Comparison of ENCODE assay signal across 22 cellular contexts in the genomic region with DNA sequence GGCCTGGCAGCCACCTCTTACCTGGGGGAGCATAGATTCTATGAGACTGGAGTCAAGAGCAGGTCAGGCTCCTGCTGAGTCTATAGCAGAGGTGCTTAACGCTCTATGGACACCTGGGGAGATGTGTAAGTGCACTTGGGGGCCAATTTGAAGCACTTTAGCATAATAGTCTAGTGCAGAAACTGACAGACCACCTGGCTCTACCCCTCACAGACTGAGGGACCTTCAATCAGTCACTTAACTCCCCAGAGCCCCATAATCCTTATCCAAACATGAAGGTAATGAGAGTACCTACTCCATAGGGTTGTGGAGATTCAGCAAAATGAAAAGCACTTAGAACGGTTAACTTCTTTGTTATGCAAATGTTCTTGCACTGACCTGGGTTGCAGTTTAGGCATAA.
DNase-seq lines count a peak whose midpoint lies in the region; ATAC-seq and TF ChIP-seq lines count a peak whose summit lies in the region.
"Had no signal": no experiment of that assay in that cellular context is flagged by ENCODE, and none has a peak within 500 bp of the region (broad histone marks: within the 10 kb centered on the region; RNA-seq: fewer than 3 reads in every experiment).

No MANE protein-coding gene starts in this region.

- H3K36me3 Mint-ChIP-seq in T-helper 17 cell (ENCODE audit: low read depth), result no peaks in the 10 kb centered on the region
- H3K36me3 Mint-ChIP-seq in activated CD4-positive, alpha-beta memory T cell treated with anti-CD3 and anti-CD28 coated beads, Interleukin-2, amount 10 ng/mL, durations not matched to agents 7 days and 5 days (ENCODE audit: low read depth), result no peaks in the 10 kb centered on the region

- no peak overlapping the region for H3K4me3 Mint-ChIP-seq in T-helper 17 cell
- H3K4me3 Mint-ChIP-seq in activated CD4-positive, alpha-beta memory T cell treated with anti-CD3 and anti-CD28 coated beads, Interleukin-2, amount 10 ng/mL, durations not matched to agents 7 days and 5 days, result no peak overlapping the region
- H3K4me3 Mint-ChIP-seq: activated T-helper 1 cell treated with anti-CD3 and anti-CD28 coated beads, Interleukin-12 subunit alpha, Interleukin-12 subunit beta, Interleukin-2, Interleukin-4 antibody, amounts not matched to agents 30 ng/mL and 10 ng/mL and 1 ng/mL, durations not matched to agents 14 hours and 24 hours and 36 hours; effector memory CD8-positive, alpha-beta T cell had no signal

- H3K27me3 ChIP-seq in mesenchymal stem cell (ENCODE audit: control insufficient read depth in 1 of 2, insufficient read depth in 1 of 2, low read length in 2 of 2) (peaks cover 0 to 5% of the 10 kb centered on the region in 2 experiments), left lung (no peaks in the 10 kb centered on the region)
- H3K27me3 ChIP-seq: breast epithelium, colonic mucosa, foreskin keratinocyte, neutrophil had no signal

- H4K91ac ChIP-seq in mesenchymal stem cell (ENCODE audit: low read length), result no peak overlapping the region

- no peaks in the 10 kb centered on the region for H3K79me1 ChIP-seq in mesenchymal stem cell (replicated peaks; ENCODE audit: low read length, poor library complexity, severe bottlenecking)

- H3K18ac ChIP-seq in mesenchymal stem cell (ENCODE audit: low read depth in 1 of 2, low read length in 2 of 2), result no peak overlapping the region

- no peak overlapping the region for H2AK5ac ChIP-seq in mesenchymal stem cell (ENCODE audit: low read length, severe bottlenecking)

- peak; percentile 64 for DNase-seq in NCI-H2171 treated with DMSO at 0.1 percent for 48 hours (lab: John Stamatoyannopoulos, UW)
- DNase-seq in NCI-H2171 (lab: John Stamatoyannopoulos, UW), result no peak
- DNase-seq in NCI-H1092 treated with DMSO at 0.1 percent for 48 hours (lab: John Stamatoyannopoulos, UW), result peak; percentile 8
- peak; percentile 75 for DNase-seq in NCI-H2107 (lab: John Stamatoyannopoulos, UW)
- no peak for DNase-seq in T-helper 17 cell
- no peak for DNase-seq in activated CD4-positive, alpha-beta memory T cell treated with anti-CD3 and anti-CD28 coated beads, Interleukin-2, amount 10 ng/mL, durations not matched to agents 7 days and 5 days
- DNase-seq in mesenchymal stem cell, result no peak
- no peak for DNase-seq in left lung
- DNase-seq: activated CD4-positive, alpha-beta T cell treated with anti-CD3 and anti-CD28 coated beads for 4 hours; activated naive CD4-positive, alpha-beta T cell treated with anti-CD3 and anti-CD28 coated beads, Interleukin-2, amount 50 U/mL, for 16 hours; amygdala; colonic mucosa; effector memory CD8-positive, alpha-beta T cell; foreskin keratinocyte; H7; Karpas-422; mesendoderm; SK-N-SH had no signal

- CTCF ChIA-PET in activated CD4-positive, alpha-beta memory T cell treated with anti-CD3 and anti-CD28 coated beads, Interleukin-2, amount 10 ng/mL, durations not matched to agents 7 days and 5 days (lab: Charles Lee), result no interaction called here

- ATAC-seq in T-helper 17 cell (no peak), left lung (no peak)
- ATAC-seq: effector memory CD8-positive, alpha-beta T cell; foreskin keratinocyte; GM12878 had no signal

- H3K27ac ChIP-seq in mesenchymal stem cell (ENCODE audit: low read length, poor library complexity, severe bottlenecking), result no peak overlapping the region
- no peak overlapping the region for H3K27ac ChIP-seq in left lung
- H3K27ac ChIP-seq: breast epithelium, colonic mucosa, foreskin keratinocyte, neutrophil had no signal

- no peak overlapping the region for H3K23ac ChIP-seq in mesenchymal stem cell (ENCODE audit: low read length in 2 of 2)

- peaks cover 24% of the 10 kb centered on the region for H3K4me1 Mint-ChIP-seq in T-helper 17 cell
- peaks cover 39% of the 10 kb centered on the region for H3K4me1 Mint-ChIP-seq in activated CD4-positive, alpha-beta memory T cell treated with anti-CD3 and anti-CD28 coated beads, Interleukin-2, amount 10 ng/mL, durations not matched to agents 7 days and 5 days

- H3K4ac ChIP-seq in mesenchymal stem cell (ENCODE audit: low read depth in 1 of 2, low read length in 2 of 2), result no peak overlapping the region

- POLR2A ChIA-PET in activated CD4-positive, alpha-beta memory T cell treated with anti-CD3 and anti-CD28 coated beads, Interleukin-2, amount 10 ng/mL, durations not matched to agents 7 days and 5 days (lab: Charles Lee), result no interaction called here

- H3K4me1 ChIP-seq in mesenchymal stem cell (ENCODE audit: control insufficient read depth, insufficient read depth, low read depth, low read length) (peaks cover 6% of the 10 kb centered on the region), left lung (no peaks in the 10 kb centered on the region)
- H3K4me1 ChIP-seq: breast epithelium, colonic mucosa, foreskin keratinocyte had no signal

- no peak overlapping the region for H3K4me3 ChIP-seq in mesenchymal stem cell (ENCODE audit: insufficient read depth in 1 of 2, low read depth in 1 of 2, low read length in 2 of 2)
- no peak overlapping the region for H3K4me3 ChIP-seq in left lung
- H3K4me3 ChIP-seq: breast epithelium, colonic mucosa, GM12878 had no signal

- H3K27ac Mint-ChIP-seq in T-helper 17 cell, result peak overlapping the region; percentile 8
- H3K27ac Mint-ChIP-seq in activated CD4-positive, alpha-beta memory T cell treated with anti-CD3 and anti-CD28 coated beads, Interleukin-2, amount 10 ng/mL, durations not matched to agents 7 days and 5 days, result no peak overlapping the region
- H3K27ac Mint-ChIP-seq: activated T-helper 1 cell treated with anti-CD3 and anti-CD28 coated beads, Interleukin-12 subunit alpha, Interleukin-12 subunit beta, Interleukin-2, Interleukin-4 antibody, amounts not matched to agents 30 ng/mL and 10 ng/mL and 1 ng/mL, durations not matched to agents 14 hours and 24 hours and 36 hours had no signal

- intact Hi-C loops in left lung (cut with DNase I), result no loop called here

- no peak overlapping the region for H2BK120ac ChIP-seq in mesenchymal stem cell (ENCODE audit: low read depth, low read length)

- H3K9ac ChIP-seq in mesenchymal stem cell (ENCODE audit: low read length), result no peak overlapping the region
- H3K9ac ChIP-seq: SK-N-SH had no signal

- H2BK12ac ChIP-seq in mesenchymal stem cell (ENCODE audit: low read length in 2 of 2), result no peak overlapping the region

- H3K9me3 ChIP-seq in T-helper 17 cell (ENCODE audit: control insufficient read depth, low read length, poor library complexity, severe bottlenecking) (peaks cover 2% of the 10 kb centered on the region), mesenchymal stem cell (ENCODE audit: control insufficient read depth, low read length) (peaks cover 7% of the 10 kb centered on the region), left lung (peaks cover 0 to 3% of the 10 kb centered on the region in 2 donors)
- H3K9me3 ChIP-seq: breast epithelium, colonic mucosa, neutrophil, SK-N-SH had no signal

- H3K36me3 ChIP-seq in mesenchymal stem cell (ENCODE audit: control insufficient read depth in 1 of 2, insufficient read depth in 2 of 2, low read depth in 1 of 2, low read length in 2 of 2), result no peaks in the 10 kb centered on the region
- H3K36me3 ChIP-seq in left lung, result no peaks in the 10 kb centered on the region
- H3K36me3 ChIP-seq: breast epithelium, colonic mucosa, neutrophil had no signal

- H2BK5ac ChIP-seq in mesenchymal stem cell (ENCODE audit: low read depth, low read length, poor library complexity, severe bottlenecking), result no peak overlapping the region

- H3K4me2 ChIP-seq in mesenchymal stem cell (ENCODE audit: low read length, poor library complexity, severe bottlenecking), result no peak overlapping the region
- H3K4me2 ChIP-seq: SK-N-SH had no signal

- H3K9me3 Mint-ChIP-seq in activated CD4-positive, alpha-beta memory T cell treated with anti-CD3 and anti-CD28 coated beads, Interleukin-2, amount 10 ng/mL, durations not matched to agents 7 days and 5 days, result no peaks in the 10 kb centered on the region
- H3K9me3 Mint-ChIP-seq: effector memory CD8-positive, alpha-beta T cell had no signal

- no peak overlapping the region for H2BK15ac ChIP-seq in mesenchymal stem cell (ENCODE audit: low read depth, poor library complexity, severe bottlenecking)

- no peak for TF ChIP-seq CTCF in left lung (IDR thresholded peaks at IDR 0.05)

- no peaks in the 10 kb centered on the region for H3K27me3 Mint-ChIP-seq in T-helper 17 cell
- H3K27me3 Mint-ChIP-seq in activated CD4-positive, alpha-beta memory T cell treated with anti-CD3 and anti-CD28 coated beads, Interleukin-2, amount 10 ng/mL, durations not matched to agents 7 days and 5 days, result no peaks in the 10 kb centered on the region
- H3K27me3 Mint-ChIP-seq: effector memory CD8-positive, alpha-beta T cell had no signal

- no peak overlapping the region for H2AFZ ChIP-seq in mesenchymal stem cell (ENCODE audit: low read depth, low read length)

- no peak overlapping the region for H3K14ac ChIP-seq in mesenchymal stem cell (ENCODE audit: low read length in 2 of 2)

- 80% methylated on average over 2 of the region's 2 CpGs for WGBS in mesenchymal stem cell

- H4K8ac ChIP-seq in mesenchymal stem cell (ENCODE audit: low read length), result no peak overlapping the region

Comparison
In these comparisons a context has a peak if more than half of its experiments do, and no peak if none do; other contexts are left out.
1. DNase-seq: peak in NCI-H2171 treated with DMSO at 0.1 percent for 48 hours (single experiment), NCI-H1092 treated with DMSO at 0.1 percent for 48 hours (single experiment) and NCI-H2107 (single experiment); none in NCI-H2171 (single experiment), T-helper 17 cell (0 of 3), activated CD4-positive, alpha-beta memory T cell treated with anti-CD3 and anti-CD28 coated beads, Interleukin-2, amount 10 ng/mL, durations not matched to agents 7 days and 5 days (single experiment), mesenchymal stem cell (single experiment) and left lung (0 of 2).